In the genomic region with DNA sequence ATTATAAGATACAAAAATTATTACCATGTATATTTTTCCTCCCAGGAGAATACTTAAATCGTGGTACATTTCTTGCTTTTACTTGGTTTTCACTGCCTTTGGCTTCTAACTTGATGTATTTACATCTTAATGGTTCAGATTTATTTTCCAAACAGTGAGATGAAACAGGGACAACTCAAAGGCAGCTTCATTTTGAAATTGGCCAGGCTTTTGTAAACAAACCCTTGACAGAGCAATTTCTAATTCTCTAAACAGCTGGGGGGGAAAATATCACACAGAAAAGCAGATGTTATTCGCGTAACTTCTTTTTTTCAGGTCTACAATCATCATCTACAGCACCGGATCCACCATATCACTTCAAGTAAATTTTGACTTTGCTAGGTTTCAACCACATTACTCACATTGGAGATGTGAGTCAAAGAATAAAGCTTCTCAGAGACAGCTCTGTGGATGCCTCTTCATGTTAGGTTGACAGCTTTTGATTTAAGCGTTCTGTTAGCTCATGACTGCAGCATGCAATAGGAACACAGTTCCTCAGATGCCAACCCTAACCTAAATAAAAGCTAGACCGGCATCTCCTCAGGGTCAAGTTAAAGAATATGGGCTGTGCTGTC, we compare ENCODE assay signal across 37 cellular contexts. TPM values are rescaled to one million over a fixed set of nuclear protein-coding genes. Genes with fewer than 3 reads are reported as not detected.
DNase-seq lines count a peak whose midpoint lies in the region; ATAC-seq, FAIRE-seq and TF ChIP-seq lines count a peak whose summit lies in the region.
"Had no signal": no experiment of that assay in that cellular context is flagged by ENCODE, and none has a peak within 500 bp of the region (broad histone marks: within the 10 kb centered on the region; RNA-seq: fewer than 3 reads in every experiment).

No MANE protein-coding gene starts in this region.

- 18 to 19% methylated on average over 6 of the region's 6 CpGs for WGBS in GM23248 (ENCODE audit: low coverage in 1 of 2, low lambda C conversion rate in 2 of 2, missing lambda C conversion rate in 2 of 2), 2 experiments
- WGBS in hepatocyte (ENCODE audit: low lambda C conversion rate, missing lambda C conversion rate): 57% methylated on average over 6 of the region's 6 CpGs

- H3K4me3 ChIP-seq in GM23248: no peak overlapping the region
- no peak overlapping the region for H3K4me3 ChIP-seq in hepatocyte
- H3K4me3 ChIP-seq: breast epithelium, spleen, stomach, thyroid gland had no signal

- no peaks in the 10 kb centered on the region for H4K20me1 ChIP-seq in GM23248 (ENCODE audit: insufficient read depth)
- no peaks in the 10 kb centered on the region for H4K20me1 ChIP-seq in hepatocyte (ENCODE audit: insufficient read depth, poor library complexity, severe bottlenecking)

- no peak for DNase-seq in D721Med (ENCODE audit: insufficient read length, low spot score)
- peak; percentile 9 for DNase-seq in GM23248
- DNase-seq in hepatocyte (ENCODE audit: low spot score): no peak
- no peak for DNase-seq in H4 (ENCODE audit: low spot score)
- DNase-seq in cerebellar cortex (ENCODE audit: low spot score): no peak
- DNase-seq: ACHN; activated CD8-positive, alpha-beta memory T cell treated with anti-CD3 and anti-CD28 coated beads, Interleukin-2, amount 50 U/mL, for 48 hours; activated CD8-positive, alpha-beta T cell treated with anti-CD3 and anti-CD28 coated beads for 36 hours; activated naive CD4-positive, alpha-beta T cell treated with anti-CD3 and anti-CD28 coated beads for 36 hours; amygdala; BE2C; CD8-positive, alpha-beta T cell; Karpas-422; midbrain; naive B cell; NCI-H1436; NCI-H2081 treated with DMSO at 0.1 percent for 48 hours; NCI-H2227 treated with DMSO at 0.1 percent for 48 hours; NK-92 treated with Interleukin-12 subunit alpha and Interleukin-12 subunit beta, amount 100 ng/mL, for 24 hours; right cardiac atrium; spleen; stimulated activated CD8-positive, alpha-beta memory T cell treated with anti-CD3 and anti-CD28 coated beads, Interleukin-4, amount 100 ng/mL, for 48 hours; stomach; thyroid gland had no signal

- H3K9me2 ChIP-seq in GM23248 (ENCODE audit: insufficient read depth) (no peaks in the 10 kb centered on the region), hepatocyte (replicated peaks; ENCODE audit: insufficient read depth) (no peaks in the 10 kb centered on the region)

- H3K36me3 ChIP-seq in GM23248 (ENCODE audit: low read depth) (no peaks in the 10 kb centered on the region), hepatocyte (replicated peaks; ENCODE audit: insufficient read depth, low read depth) (no peaks in the 10 kb centered on the region)
- H3K36me3 ChIP-seq: BE2C, breast epithelium, neutrophil, spleen, stomach, thyroid gland had no signal

- H2AFZ ChIP-seq in GM23248: no peak overlapping the region
- no peak overlapping the region for H2AFZ ChIP-seq in hepatocyte

- no peak overlapping the region for H3K9ac ChIP-seq in GM23248

- no peaks in the 10 kb centered on the region for H3K9me3 ChIP-seq in GM23248 (ENCODE audit: low read depth)
- peaks cover 3% of the 10 kb centered on the region for H3K9me3 ChIP-seq in hepatocyte (ENCODE audit: low read depth)
- H3K9me3 ChIP-seq: BE2C, neutrophil, thyroid gland had no signal

- peak; percentile 60 for FAIRE-seq in D721Med (lab: Jason Lieb, UNC)
- FAIRE-seq: H54, keratinocyte had no signal

- H3K4me1 ChIP-seq in GM23248 (ENCODE audit: insufficient read depth) (no peaks in the 10 kb centered on the region), hepatocyte (ENCODE audit: insufficient read depth) (no peaks in the 10 kb centered on the region)
- H3K4me1 ChIP-seq: BE2C, breast epithelium, spleen, stomach, thyroid gland had no signal

- TF ChIP-seq CTCF in D721Med (IDR thresholded peaks at IDR 0.05; ENCODE audit: insufficient read depth, missing control alignments): no peak
- TF ChIP-seq CTCF in VCaP (conservative IDR thresholded peaks at IDR 0.05): no peak
- no peak for TF ChIP-seq CTCF in hepatocyte (IDR thresholded peaks at IDR 0.05; ENCODE audit: poor library complexity)

- no peaks in the 10 kb centered on the region for H3K27me3 ChIP-seq in GM23248 (replicated peaks; ENCODE audit: insufficient read depth)
- no peaks in the 10 kb centered on the region for H3K27me3 ChIP-seq in hepatocyte
- H3K27me3 ChIP-seq: BE2C, neutrophil, spleen, thyroid gland had no signal

- in situ Hi-C loops in GM23248 (cut with MboI): no loop called here

- no peak overlapping the region for H3K4me2 ChIP-seq in GM23248 (ENCODE audit: unreplicated experiment)
- H3K4me2 ChIP-seq in hepatocyte: peak overlapping the region; percentile 13

- H3F3A ChIP-seq in GM23248 (ENCODE audit: insufficient read depth): no peaks in the 10 kb centered on the region

- H3K79me2 ChIP-seq in GM23248 (ENCODE audit: insufficient read depth) (no peaks in the 10 kb centered on the region), hepatocyte (no peaks in the 10 kb centered on the region)

- ATAC-seq in HG03045 (IDR thresholded peaks at IDR 0.05; ENCODE audit: unreplicated experiment): no peak
- ATAC-seq: activated CD8-positive, alpha-beta T cell treated with anti-CD3 and anti-CD28 coated beads for 36 hours; CD8-positive, alpha-beta T cell; right cardiac atrium; Right ventricle myocardium inferior had no signal

- H3K27ac ChIP-seq in GM23248 (no peak overlapping the region), VCaP (peak overlapping the region; percentile 39), hepatocyte (peak overlapping the region; percentile 26)
- H3K27ac ChIP-seq: breast epithelium, HL-60, neutrophil, spleen, stomach, thyroid gland had no signal

RNA-seq across cellular contexts. Expression of a gene that starts 26.6 kb away (rescaled TPM):
- total RNA-seq in GM23248 (2014; rRNA removed; shearing (Covaris generic)): not detected in 2 replicates
- polyA plus RNA-seq in GM23248 (2016; fragmentation: Nextera tagmentation; extraction: Ambion mirVana): not detected in 2 replicates
- total RNA-seq in hepatocyte: not detected in 2 replicates
- not detected in 2 replicates for polyA plus RNA-seq in hepatocyte
- total RNA-seq in H4 (2014; rRNA removed; shearing (Covaris generic)): not detected in 2 replicates
- total RNA-seq: activated CD8-positive, alpha-beta T cell treated with anti-CD3 and anti-CD28 coated beads for 36 hours; activated naive CD4-positive, alpha-beta T cell treated with anti-CD3 and anti-CD28 coated beads for 36 hours; activated T-helper 1 cell treated with anti-CD3 and anti-CD28 coated beads, Interleukin-12 subunit alpha, Interleukin-12 subunit beta, Interleukin-2, Interleukin-4 antibody, amounts not matched to agents 30 ng/mL and 10 ng/mL and 1 ng/mL, durations not matched to agents 14 hours and 24 hours and 36 hours; breast epithelium; CD8-positive, alpha-beta T cell; Daoy; lower leg skin; posterior vena cava; right cardiac atrium; Right ventricle myocardium inferior; spleen; stomach; T-helper 2 cell treated with Interferon-gamma antibody and Interleukin-4, amounts not matched to agents 100 ng/mL and 5 ng/mL, for 36 hours; thyroid gland had no signal
- polyA plus RNA-seq: keratinocyte, right cardiac atrium, spleen, stomach had no signal
